In genomic region chr10:43076876-43077420, GRCh38 we compare ENCODE assay signal across 8 cellular contexts. TPM values are rescaled to one million over a fixed set of nuclear protein-coding genes. Genes with fewer than 3 reads are reported as not detected.
A peak's percentile ranks its signal among the peaks of the same experiment; 100 is the strongest.
DNase-seq lines count a peak whose midpoint lies in the region; ATAC-seq and TF ChIP-seq lines count a peak whose summit lies in the region.

Gene RET, plus strand, starts transcription at chr10:43077069. Its CDS starts 190 bp downstream, at chr10:43077259.

- H3K27me3 Mint-ChIP-seq in activated naive CD8-positive, alpha-beta T cell treated with anti-CD3 and anti-CD28 coated beads, Interleukin-2, amount 10 ng/mL, durations not matched to agents 7 days and 5 days, result peaks cover 35% of the 10 kb centered on the region

- DNase-seq in ACHN (peak; percentile 4), GM20000 (ENCODE audit: low spot score) (peak; percentile 61)
- DNase-seq in activated naive CD8-positive, alpha-beta T cell treated with anti-CD3 and anti-CD28 coated beads, Interleukin-2, amount 10 ng/mL, durations not matched to agents 7 days and 5 days, result peak; percentile 58
- DNase-seq in stimulated activated CD8-positive, alpha-beta memory T cell treated with anti-CD3 and anti-CD28 coated beads, Interleukin-2, amount 100 ng/mL, for 48 hours (ENCODE audit: low read depth in 2 of 2), result peak; percentile 3 to 7

- in situ Hi-C loops in ACHN (cut with HindIII; ENCODE audit: low pct_ligation_motif_present, low pct_unique_long_range_greater_than_20kb, low sequenced_read_pairs), result no loop called here

- POLR2A ChIA-PET in activated naive CD8-positive, alpha-beta T cell treated with anti-CD3 and anti-CD28 coated beads, Interleukin-2, amount 10 ng/mL, durations not matched to agents 7 days and 5 days (lab: Charles Lee), result no interaction called here

- H3K27me3 ChIP-seq in iPS-18a (ENCODE audit: control insufficient read depth, insufficient read depth, low read length), result peaks cover 44% of the 10 kb centered on the region

- no peaks in the 10 kb centered on the region for H3K9me3 ChIP-seq in iPS-18a (ENCODE audit: control insufficient read depth, low read depth, low read length)

- H3K27ac Mint-ChIP-seq in activated naive CD8-positive, alpha-beta T cell treated with anti-CD3 and anti-CD28 coated beads, Interleukin-2, amount 10 ng/mL, durations not matched to agents 7 days and 5 days, result no peak within 1 kb of the TSS

- peak within 1 kb of the TSS; percentile 52 for H3K4me3 Mint-ChIP-seq in activated naive CD8-positive, alpha-beta T cell treated with anti-CD3 and anti-CD28 coated beads, Interleukin-2, amount 10 ng/mL, durations not matched to agents 7 days and 5 days

- peak; percentile 65 for ATAC-seq in activated naive CD8-positive, alpha-beta T cell treated with anti-CD3 and anti-CD28 coated beads, Interleukin-2, amount 10 ng/mL, durations not matched to agents 7 days and 5 days (ENCODE audit: low read depth)
- no peak for ATAC-seq in GM19397 (IDR thresholded peaks at IDR 0.05; ENCODE audit: unreplicated experiment)
- no peak for ATAC-seq in HG03460 (IDR thresholded peaks at IDR 0.05; ENCODE audit: unreplicated experiment)
- ATAC-seq in HG02981 (IDR thresholded peaks at IDR 0.05; ENCODE audit: unreplicated experiment), result no peak

- no peaks in the 10 kb centered on the region for H3K9me3 Mint-ChIP-seq in activated naive CD8-positive, alpha-beta T cell treated with anti-CD3 and anti-CD28 coated beads, Interleukin-2, amount 10 ng/mL, durations not matched to agents 7 days and 5 days

- H3K27ac ChIP-seq in iPS-18a (ENCODE audit: low read length), result no peak within 1 kb of the TSS

- no peak within 1 kb of the TSS for H3K9ac ChIP-seq in iPS-18a (ENCODE audit: low read length)

- H3K4me3 ChIP-seq in iPS-18a (ENCODE audit: low read length), result peak within 1 kb of the TSS; percentile 59

- H3K4me1 ChIP-seq in iPS-18a (ENCODE audit: control insufficient read depth, low read depth, low read length), result peaks cover 4% of the 10 kb centered on the region

- H3K36me3 Mint-ChIP-seq in activated naive CD8-positive, alpha-beta T cell treated with anti-CD3 and anti-CD28 coated beads, Interleukin-2, amount 10 ng/mL, durations not matched to agents 7 days and 5 days, result no peaks in the 10 kb centered on the region

- H3K4me1 Mint-ChIP-seq in activated naive CD8-positive, alpha-beta T cell treated with anti-CD3 and anti-CD28 coated beads, Interleukin-2, amount 10 ng/mL, durations not matched to agents 7 days and 5 days, result peaks cover 3% of the 10 kb centered on the region

- TF ChIP-seq CTCF in GM20000 (IDR thresholded peaks at IDR 0.05; ENCODE audit: extremely low read depth, missing control alignments), result no peak

- H3K36me3 ChIP-seq in iPS-18a (ENCODE audit: control insufficient read depth, low read depth, low read length), result no peaks in the 10 kb centered on the region

RNA-seq across cellular contexts. Expression of gene RET, which starts in this region (rescaled TPM):
- under 1 TPM in 1 of 2 experiments, not detected in 1; 0.22 TPM for total RNA-seq in activated naive CD8-positive, alpha-beta T cell treated with anti-CD3 and anti-CD28 coated beads, Interleukin-2, amount 10 ng/mL, durations not matched to agents 7 days and 5 days

Comparison
In these comparisons a context has a peak if more than half of its experiments do, and no peak if none do; other contexts are left out.
1. Peak in DNase-seq and ATAC-seq in activated naive CD8-positive, alpha-beta T cell treated with anti-CD3 and anti-CD28 coated beads, Interleukin-2, amount 10 ng/mL, durations not matched to agents 7 days and 5 days; RNA of the gene not detected or under 1 TPM.
2. DNase-seq: peak in every context shown above with its lines; median percentile 61 in GM20000; 58 in activated naive CD8-positive, alpha-beta T cell treated with anti-CD3 and anti-CD28 coated beads, Interleukin-2, amount 10 ng/mL, durations not matched to agents 7 days and 5 days; 5 in stimulated activated CD8-positive, alpha-beta memory T cell treated with anti-CD3 and anti-CD28 coated beads, Interleukin-2, amount 100 ng/mL, for 48 hours; 4 in ACHN.